22 cellular contexts compared by ENCODE assay signal in the genomic region with DNA sequence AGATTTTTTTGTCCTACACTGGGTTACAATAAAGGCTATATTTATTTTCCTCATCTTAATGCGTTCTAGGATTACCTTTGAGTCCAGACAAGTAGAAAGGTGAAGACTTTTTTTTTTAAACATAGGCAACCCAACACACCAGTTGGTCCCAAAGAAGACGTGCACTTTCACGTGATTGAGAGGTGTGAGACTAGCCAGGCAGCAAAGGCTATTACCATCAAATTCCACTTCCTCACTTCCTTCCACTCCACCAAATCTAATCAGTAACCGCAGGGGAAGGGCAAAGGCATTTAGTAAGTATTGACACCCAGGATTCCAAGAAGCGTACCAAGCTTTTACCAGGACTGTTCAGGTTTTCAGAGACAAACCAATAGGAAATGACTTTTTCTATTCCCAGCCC.
"Had no signal": no experiment of that assay in that cellular context is flagged by ENCODE, and none has a peak within 500 bp of the region (broad histone marks: within the 10 kb centered on the region; RNA-seq: fewer than 3 reads in every experiment).

No MANE protein-coding gene starts in this region.

- DNase-seq: Karpas-422, KG1, MG63, MV-4-11, NCI-H1048, NCI-H1105, NCI-H1417, NCI-H1436 treated with DMSO at 0.1 percent for 48 hours, NCI-H1694, NCI-H187 treated with DMSO at 0.1 percent for 48 hours, NCI-H2029 treated with DMSO at 0.1 percent for 48 hours, NCI-H2171 treated with DMSO at 0.1 percent for 48 hours, NCI-H524, NCI-H526 treated with DMSO at 0.1 percent for 48 hours, NCI-H748 treated with DMSO at 0.1 percent for 48 hours, PC-3, Right ventricle myocardium superior, RPMI8226, SIG-M5 had no signal

- H3K4me3 ChIP-seq: MG63, SJSA1, SK-N-MC had no signal

- H3K9me3 ChIP-seq: MG63, SJSA1 had no signal

- H3K36me3 ChIP-seq: MG63, SJSA1 had no signal

- H3K27me3 ChIP-seq: MG63, SJSA1 had no signal

- H3K27ac ChIP-seq: HL-60, SJSA1, SK-N-MC had no signal

- H3K4me1 ChIP-seq: SJSA1 had no signal
